ENCODE assay signal across 17 cellular contexts in genomic region chr12:108649126-108649525, GRCh38. TPM values are rescaled to one million over a fixed set of nuclear protein-coding genes. Genes with fewer than 3 reads are reported as not detected.
DNase-seq lines count a peak whose midpoint lies in the region; ATAC-seq and TF ChIP-seq lines count a peak whose summit lies in the region.
"Had no signal": no experiment of that assay in that cellular context is flagged by ENCODE, and none has a peak within 500 bp of the region (broad histone marks: within the 10 kb centered on the region; RNA-seq: fewer than 3 reads in every experiment).

No MANE protein-coding gene starts in this region.

- peak; percentile 70 for DNase-seq in AG10803 (ENCODE audit: low read depth)
- no peak for DNase-seq in HCT116 (ENCODE audit: low read depth, low spot score)
- DNase-seq in myocyte (ENCODE audit: low read depth): peak; percentile 56
- DNase-seq in sciatic nerve (ENCODE audit: low spot score): no peak
- no peak for DNase-seq in mesothelial cell of epicardium (ENCODE audit: low spot score in 2 of 2, unreplicated experiment in 2 of 2)
- DNase-seq: activated CD4-positive, alpha-beta T cell treated with anti-CD3 and anti-CD28 coated beads for 48 hours; activated naive CD4-positive, alpha-beta T cell treated with Interleukin-2 at 50 U/mL for 16 hours; CD8-positive, alpha-beta T cell; cortex of kidney; glutamatergic neuron; NCI-H1092; right lobe of liver had no signal

- H2AFZ ChIP-seq in HCT116 (ENCODE audit: low read depth, low read length, poor library complexity, severe bottlenecking): no peak overlapping the region

- H3K36me3 ChIP-seq in HCT116 (ENCODE audit: control insufficient read depth in 1 of 2, insufficient read depth in 2 of 2, low read length in 2 of 2): peaks cover 0 to 15% of the 10 kb centered on the region in 2 experiments; a peak in 2 of 4 replicates

- H3K4me1 ChIP-seq in HCT116 (ENCODE audit: control insufficient read depth in 1 of 2, insufficient read depth in 2 of 2, low read length in 2 of 2): peaks cover 91 to 96% of the 10 kb centered on the region in 2 experiments

- CTCF ChIA-PET in HCT116 (lab: Charles Lee): interaction anchor here (1.3 kb wide), 1 partner anchor 16 kb away, joined by 4 read pairs; no protein-coding TSS in a partner anchor

- H3K4me1 Mint-ChIP-seq in brain: peaks cover 53% of the 10 kb centered on the region
- peaks cover 10% of the 10 kb centered on the region for H3K4me1 Mint-ChIP-seq in mesothelial cell of epicardium

- no peak overlapping the region for H3K4me3 ChIP-seq in AG10803 (ENCODE audit: low read length)
- H3K4me3 ChIP-seq in HCT116 (replicated peaks in 1 of 2; ENCODE audit: low read depth in 1 of 2, low read length in 2 of 2): peak overlapping the region in 1 of 2 experiments; percentile 19; a peak in 1 of 4 replicates
- H3K4me3 ChIP-seq: right lobe of liver had no signal

- peak; percentile 13 for ATAC-seq in HCT116
- ATAC-seq in sciatic nerve: no peak
- no peak for ATAC-seq in GM18498 (IDR thresholded peaks at IDR 0.05; ENCODE audit: unreplicated experiment)
- ATAC-seq in HG03139 (IDR thresholded peaks at IDR 0.05; ENCODE audit: unreplicated experiment): no peak
- ATAC-seq: CD8-positive, alpha-beta T cell; natural killer cell treated with Interleukin-12 subunit alpha and Interleukin-12 subunit beta and Interleukin-15 and Interleukin-18, amount 100 ng/mL, for 72 hours; right lobe of liver had no signal

- no peaks in the 10 kb centered on the region for H3K9me3 ChIP-seq in HCT116 (ENCODE audit: control insufficient read depth in 1 of 2, insufficient read depth in 1 of 2, low read depth in 1 of 2, low read length in 2 of 2)
- H3K9me3 ChIP-seq: right lobe of liver had no signal

- H3K27me3 Mint-ChIP-seq in brain (no peaks in the 10 kb centered on the region), mesothelial cell of epicardium (ENCODE audit: low read depth) (no peaks in the 10 kb centered on the region)
- H3K27me3 Mint-ChIP-seq: natural killer cell treated with Interleukin-12 subunit alpha and Interleukin-12 subunit beta and Interleukin-15 and Interleukin-18, amount 100 ng/mL, for 72 hours had no signal

- H3K4me3 Mint-ChIP-seq in brain (no peak overlapping the region), mesothelial cell of epicardium (no peak overlapping the region)
- H3K4me3 Mint-ChIP-seq: CD8-positive, alpha-beta T cell; natural killer cell treated with Interleukin-12 subunit alpha and Interleukin-12 subunit beta and Interleukin-15 and Interleukin-18, amount 100 ng/mL, for 72 hours had no signal

- H3K36me3 Mint-ChIP-seq in brain: peaks cover 84% of the 10 kb centered on the region
- H3K36me3 Mint-ChIP-seq in mesothelial cell of epicardium: peaks cover 26% of the 10 kb centered on the region
- H3K36me3 Mint-ChIP-seq: natural killer cell treated with Interleukin-12 subunit alpha and Interleukin-12 subunit beta and Interleukin-15 and Interleukin-18, amount 100 ng/mL, for 72 hours had no signal

- H3K27me3 ChIP-seq in HCT116 (ENCODE audit: insufficient read depth, low read length): no peaks in the 10 kb centered on the region
- H3K27me3 ChIP-seq: right lobe of liver had no signal

- intact Hi-C loops in HCT116 (cut with micrococcal nuclease) (no loop called here), sciatic nerve (cut with DNase I) (no loop called here)

- no TSS peak for BruUV-seq in HCT116 (replicated peaks; lab: Mats Ljungman, UMichigan)

- TF ChIP-seq CTCF in AG10803 (conservative IDR thresholded peaks at IDR 0.05; ENCODE audit: low read length) (no peak), HCT116 (IDR thresholded peaks at IDR 0.05 in 2 of 3, conservative IDR thresholded peaks at IDR 0.05 in 1 of 3; ENCODE audit: borderline replicate concordance in 1 of 3, insufficient read depth in 1 of 3, low read depth in 2 of 3, low read length in 2 of 3) (no peak), brain (conservative IDR thresholded peaks at IDR 0.05) (no peak), mesothelial cell of epicardium (IDR thresholded peaks at IDR 0.05; ENCODE audit: unreplicated experiment) (no peak)

- no peaks in the 10 kb centered on the region for H3K79me2 ChIP-seq in HCT116 (ENCODE audit: insufficient read depth, low read length)

- POLR2A ChIA-PET in HCT116 (lab: Charles Lee): interaction anchor here (0.8 to 1.0 kb wide), 2 partner anchors 11 to 43 kb away, joined by 3 read pairs; no protein-coding TSS in a partner anchor

- peak overlapping the region; percentile 39; the same call in 1 of the 2 replicates for H3K9ac ChIP-seq in HCT116 (ENCODE audit: low read length)

- H3K4me2 ChIP-seq in HCT116 (ENCODE audit: low read length): peak overlapping the region; percentile 66

- RAD21 ChIA-PET in HCT116 (lab: Charles Lee; ENCODE audit: low non-redundant PET in 1 of 2, low total read pairs in 2 of 2, uncharacterized antibody in 2 of 2, unreplicated experiment in 2 of 2): interaction anchor here in 1 of 2 experiments (0.8 kb wide), 1 partner anchor 31 kb away, joined by 3 read pairs; no protein-coding TSS in a partner anchor

- H3K9me2 ChIP-seq in HCT116 (ENCODE audit: insufficient read depth): no peaks in the 10 kb centered on the region

- H3K9me3 Mint-ChIP-seq in brain: no peaks in the 10 kb centered on the region
- no peaks in the 10 kb centered on the region for H3K9me3 Mint-ChIP-seq in mesothelial cell of epicardium
- H3K9me3 Mint-ChIP-seq: CD8-positive, alpha-beta T cell; natural killer cell treated with Interleukin-12 subunit alpha and Interleukin-12 subunit beta and Interleukin-15 and Interleukin-18, amount 100 ng/mL, for 72 hours had no signal

- peak overlapping the region; percentile 75 for H3K27ac ChIP-seq in HCT116 (ENCODE audit: low read depth, low read length)
- H3K27ac ChIP-seq: right lobe of liver had no signal

- TF ChIP-seq POLR2A in HCT116 (IDR thresholded peaks at IDR 0.05; ENCODE audit: borderline replicate concordance, extremely low read depth, insufficient read depth, insufficient read length): no peak

- H3K27ac Mint-ChIP-seq in brain (peak overlapping the region in 4 of 5 experiments; percentile 8 to 68 (median 14)), mesothelial cell of epicardium (no peak overlapping the region)
- H3K27ac Mint-ChIP-seq: CD8-positive, alpha-beta T cell had no signal

- TF ChIP-seq RAD21 in HCT116 (IDR thresholded peaks at IDR 0.05; ENCODE audit: low read depth): no peak

- H4K20me1 ChIP-seq in HCT116 (ENCODE audit: insufficient read depth): no peaks in the 10 kb centered on the region

TF ChIP-seq in HCT116, 20 proteins besides CTCF, POLR2A, EP300 and RAD21:
- TF ChIP-seq ATF3 (IDR thresholded peaks at IDR 0.05) (no peak), POLR2AphosphoS5 (IDR thresholded peaks at IDR 0.05; ENCODE audit: low read depth, low read length) (no peak), JUND (IDR thresholded peaks at IDR 0.05) (no peak), EZH2phosphoT487 (IDR thresholded peaks at IDR 0.05; ENCODE audit: borderline replicate concordance) (no peak), TCF7L2 (IDR thresholded peaks at IDR 0.05; ENCODE audit: borderline replicate concordance, extremely low read depth, insufficient read depth, insufficient read length) (no peak), ZFX (IDR thresholded peaks at IDR 0.05) (no peak), SRF (IDR thresholded peaks at IDR 0.05; ENCODE audit: low read depth) (no peak), FOSL1 (IDR thresholded peaks at IDR 0.05; ENCODE audit: low read depth) (no peak)

RNA-seq across cellular contexts. Expression of gene SELPLG, which starts 15.4 kb away (rescaled TPM):
- total RNA-seq in HCT116 (2021; ENCODE audit: unreplicated experiment): 1.2 TPM
- 0.16 and 0.26 TPM in 2 replicates for polyA plus RNA-seq in HCT116 (2012)
- polyA plus RNA-seq in brain (ENCODE audit: insufficient read depth, low read depth, low replicate concordance): 8.1 TPM
- total RNA-seq in myocyte: 2.4 and 2.9 TPM in 2 replicates
- 5.1 TPM for polyA plus RNA-seq in myocyte (2012)
- 12.3 TPM for total RNA-seq in sciatic nerve
- total RNA-seq in mesothelial cell of epicardium: 0.33 to 0.47 TPM in 2 of 3 replicates, not detected in the other

RNA-seq across cellular contexts. Expression of gene TMEM119, which starts 51.2 kb away (rescaled TPM):
- total RNA-seq in HCT116 (2021; ENCODE audit: unreplicated experiment): not detected
- polyA plus RNA-seq in HCT116 (2012): not detected in 2 replicates
- polyA plus RNA-seq in brain (ENCODE audit: insufficient read depth, low read depth, low replicate concordance): 4.6 TPM
- total RNA-seq in myocyte: 34.4 and 55.5 TPM in 2 replicates
- polyA plus RNA-seq in myocyte (2012): 50.8 TPM
- total RNA-seq in sciatic nerve: 31.1 TPM
- 37.6 to 43.2 TPM (median 41.2 TPM) in 3 replicates for total RNA-seq in mesothelial cell of epicardium
- total RNA-seq: kidney epithelial cell; natural killer cell treated with Interleukin-12 subunit alpha and Interleukin-12 subunit beta and Interleukin-15 and Interleukin-18, amount 100 ng/mL, for 72 hours had no signal

Comparison
In these comparisons a context has a peak if more than half of its experiments do, and no peak if none do; other contexts are left out.
1. DNase-seq: peak in AG10803 (single experiment) and myocyte (single experiment); none in HCT116 (single experiment), sciatic nerve (single experiment) and mesothelial cell of epicardium (0 of 2).
2. RNA of gene TMEM119, which starts 51.2 kb away (total RNA-seq): 37.6 to 43.2 TPM in mesothelial cell of epicardium, 34.4 to 55.5 TPM in myocyte and 31.1 TPM in sciatic nerve (single experiment); not detected in HCT116 (single experiment); every median in the first group is over 10 times any median in the second.